ENCODE assay signal across 6 cellular contexts in the genomic region with DNA sequence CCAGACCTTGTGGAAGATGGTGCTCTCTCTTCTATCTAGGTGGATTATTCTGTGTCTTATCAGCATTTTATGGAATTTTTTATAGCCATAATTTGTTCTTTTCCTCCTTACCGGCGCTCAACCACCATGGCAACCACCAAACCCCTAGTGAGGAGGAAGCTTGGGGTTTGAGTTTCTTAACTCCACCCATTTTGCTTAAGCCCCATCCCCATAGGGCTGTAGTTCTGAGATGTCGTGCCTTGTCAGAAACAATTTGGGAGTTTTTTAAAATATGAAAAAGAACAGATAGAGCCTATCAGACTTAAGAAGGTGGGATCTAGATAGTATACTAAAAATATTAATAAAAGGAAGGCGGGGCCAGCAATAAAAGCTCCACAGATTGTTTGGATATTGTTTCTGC. TPM values are rescaled to one million over a fixed set of nuclear protein-coding genes. Genes with fewer than 3 reads are reported as not detected.
DNase-seq lines count a peak whose midpoint lies in the region; ATAC-seq and TF ChIP-seq lines count a peak whose summit lies in the region.

No MANE protein-coding gene starts in this region.

- peaks cover 79% of the 10 kb centered on the region for H3K36me3 ChIP-seq in NT2/D1 (ENCODE audit: insufficient read depth, insufficient read length, low read length)

- H3K9me3 Mint-ChIP-seq in endothelial cell (ENCODE audit: unreplicated experiment): no peaks in the 10 kb centered on the region

- H3K27ac ChIP-seq in skin epidermis: peak overlapping the region in 16 of 21 experiments; percentile 1 to 100 (median 93)

- peak overlapping the region; percentile 96 for H3K9ac ChIP-seq in NT2/D1 (ENCODE audit: insufficient read length, low read depth)

- peak overlapping the region; percentile 90 for H3K4me3 ChIP-seq in NT2/D1 (ENCODE audit: insufficient read length, low read depth)
- H3K4me3 ChIP-seq in skin epidermis: peak overlapping the region; percentile 47 to 98 (median 90)

- H3K36me3 Mint-ChIP-seq in endothelial cell (ENCODE audit: low read depth, unreplicated experiment): peaks cover 73% of the 10 kb centered on the region

- no peak for TF ChIP-seq CTCF in endothelial cell (IDR thresholded peaks at IDR 0.05; ENCODE audit: unreplicated experiment)

- peaks cover 54% of the 10 kb centered on the region for H3K4me1 Mint-ChIP-seq in endothelial cell (ENCODE audit: unreplicated experiment)

- H3K27me3 ChIP-seq in NT2/D1 (ENCODE audit: insufficient read depth, insufficient read length): no peaks in the 10 kb centered on the region

- no peak for ATAC-seq in GM18861 (IDR thresholded peaks at IDR 0.05; ENCODE audit: unreplicated experiment)
- no peak for ATAC-seq in GM21367 (IDR thresholded peaks at IDR 0.05; ENCODE audit: unreplicated experiment)

- peak overlapping the region; percentile 100 for H3K4me3 Mint-ChIP-seq in endothelial cell (ENCODE audit: unreplicated experiment)

- peaks cover 16% of the 10 kb centered on the region for H3K27me3 Mint-ChIP-seq in endothelial cell (ENCODE audit: unreplicated experiment)

- H3K4me1 ChIP-seq in NT2/D1 (ENCODE audit: insufficient read depth, insufficient read length): peaks cover 2% of the 10 kb centered on the region

- peak overlapping the region; percentile 97 for H3K27ac Mint-ChIP-seq in endothelial cell (ENCODE audit: unreplicated experiment)

- H3K9me3 ChIP-seq in NT2/D1 (ENCODE audit: insufficient read depth, low read length): no peaks in the 10 kb centered on the region

- DNase-seq in EH (ENCODE audit: low read depth) (peak; percentile 73), NT2/D1 (ENCODE audit: low read depth, low spot score) (no peak), endothelial cell (ENCODE audit: low spot score) (no peak)

RNA-seq across cellular contexts. Expression of gene BRD2, which starts 5.5 kb away (rescaled TPM):
- 186 TPM for total RNA-seq in endothelial cell (ENCODE audit: unreplicated experiment)

RNA-seq across cellular contexts. Expression of gene HLA-DMA, which starts 21.0 kb away (rescaled TPM):
- 13.0 TPM for total RNA-seq in endothelial cell (ENCODE audit: unreplicated experiment)

RNA-seq across cellular contexts. Expression of gene HLA-DMB, which starts 33.1 kb away (rescaled TPM):
- total RNA-seq in endothelial cell (ENCODE audit: unreplicated experiment): 1.3 TPM

RNA-seq across cellular contexts. Expression of gene HLA-DOA, which starts 35.5 kb away (rescaled TPM):
- 7.3 TPM for total RNA-seq in endothelial cell (ENCODE audit: unreplicated experiment)
